14 cellular contexts compared by ENCODE assay signal in genomic region chr12:110647669-110648068, GRCh38. TPM values are rescaled to one million over a fixed set of nuclear protein-coding genes. Genes with fewer than 3 reads are reported as not detected.
A peak's percentile ranks its signal among the peaks of the same experiment; 100 is the strongest.
DNase-seq lines count a peak whose midpoint lies in the region; ATAC-seq, FAIRE-seq and TF ChIP-seq lines count a peak whose summit lies in the region.
"Had no signal": no experiment of that assay in that cellular context is flagged by ENCODE, and none has a peak within 500 bp of the region (broad histone marks: within the 10 kb centered on the region; RNA-seq: fewer than 3 reads in every experiment).

No MANE protein-coding gene starts in this region.

- H3K18ac ChIP-seq in trophoblast cell (ENCODE audit: low read length), result no peak overlapping the region

- peak overlapping the region; percentile 9; the same call in 1 of the 2 replicates for H3K4me2 ChIP-seq in GM12878 (ENCODE audit: control insufficient read depth, insufficient read depth)
- no peak overlapping the region for H3K4me2 ChIP-seq in trophoblast cell (ENCODE audit: low read length)

- no peak overlapping the region for H2BK120ac ChIP-seq in trophoblast cell (ENCODE audit: insufficient read depth, low read length, poor library complexity)

- POLR2A ChIA-PET in CD8-positive, alpha-beta T cell (lab: Charles Lee), result no interaction called here
- POLR2A ChIA-PET in GM12878 (lab: Charles Lee), result interaction anchor here (2.0 to 2.1 kb wide), 2 partner anchors 20 to 28 kb away, joined by 6 to 7 read pairs; no protein-coding TSS in a partner anchor

- H4K91ac ChIP-seq in trophoblast cell (ENCODE audit: low read depth, low read length), result no peak overlapping the region

- no peaks in the 10 kb centered on the region for H3K79me1 ChIP-seq in trophoblast cell (ENCODE audit: low read length)

- H2BK5ac ChIP-seq in trophoblast cell (ENCODE audit: low read depth, low read length, poor library complexity), result no peak overlapping the region

- SMC1A ChIA-PET in GM12878 (lab: Charles Lee; ENCODE audit: uncharacterized antibody, unreplicated experiment), result interaction anchor here (0.7 to 4.5 kb wide), 6 partner anchors 12 to 50 kb away, joined by 3 to 24 read pairs (median 4); no protein-coding TSS in a partner anchor

- RAD21 ChIA-PET in GM12878 (lab: Charles Lee; ENCODE audit: unreplicated experiment), result interaction anchor here (1.8 kb wide), 1 partner anchor 27 kb away, joined by 5 read pairs; no protein-coding TSS in a partner anchor

- peak overlapping the region; percentile 45 for H3K4me3 Mint-ChIP-seq in CD8-positive, alpha-beta T cell

- no peak overlapping the region for H4K8ac ChIP-seq in trophoblast cell (ENCODE audit: low read depth, low read length)

- no peak overlapping the region for H3K27ac ChIP-seq in CD8-positive, alpha-beta T cell (ENCODE audit: low read depth, low read length)
- H3K27ac ChIP-seq in GM12878 (ENCODE audit: control insufficient read depth, insufficient read depth) (peak overlapping the region; percentile 20; the same call in 1 of the 2 replicates), trophoblast cell (ENCODE audit: low read depth, low read length) (no peak overlapping the region)
- H3K27ac ChIP-seq: right lobe of liver had no signal

- no peaks in the 10 kb centered on the region for H3K9me3 Mint-ChIP-seq in CD8-positive, alpha-beta T cell

- H3K36me3 ChIP-seq in CD8-positive, alpha-beta T cell (ENCODE audit: insufficient read depth, low read length), result no peaks in the 10 kb centered on the region
- H3K36me3 ChIP-seq in GM12878 (ENCODE audit: control insufficient read depth in 2 of 2, insufficient read depth in 2 of 2, low read length in 1 of 2) (peaks cover 19 to 23% of the 10 kb centered on the region in 2 experiments), trophoblast cell (ENCODE audit: control insufficient read depth in 1 of 2, insufficient read depth in 2 of 2, low read length in 2 of 2) (no peaks in the 10 kb centered on the region)
- H3K36me3 ChIP-seq: right lobe of liver had no signal

- H3K9ac ChIP-seq in GM12878 (ENCODE audit: control insufficient read depth, insufficient read depth, low read length), result no peak overlapping the region
- H3K9ac ChIP-seq in trophoblast cell (ENCODE audit: low read length), result no peak overlapping the region

- H3K23ac ChIP-seq in trophoblast cell (ENCODE audit: low read length), result no peak overlapping the region

- FAIRE-seq in GM12878 (lab: Jason Lieb, UNC), result peak; percentile 23
- FAIRE-seq: D721Med had no signal

- H4K20me1 ChIP-seq in GM12878 (ENCODE audit: control insufficient read depth, insufficient read depth), result no peaks in the 10 kb centered on the region

- no peak for TF ChIP-seq POLR2A in GM12878 (IDR thresholded peaks at IDR 0.05; ENCODE audit: low read depth, low read length)

- H3K4me3 ChIP-seq in CD8-positive, alpha-beta T cell (ENCODE audit: low read depth, low read length), result no peak overlapping the region
- H3K4me3 ChIP-seq in GM12878 (no peak overlapping the region), trophoblast cell (ENCODE audit: low read depth, low read length) (no peak overlapping the region)
- H3K4me3 ChIP-seq: heart right ventricle, right lobe of liver had no signal

- intact Hi-C loops in CD8-positive, alpha-beta T cell (cut with DNase I, micrococcal nuclease), result no loop called here
- intact Hi-C loops in GM12878 (cut with micrococcal nuclease; ENCODE audit: unreplicated experiment), result no loop called here

- H3K27ac Mint-ChIP-seq in CD8-positive, alpha-beta T cell, result peak overlapping the region; percentile 91

- TF ChIP-seq EP300 in GM12878 (IDR thresholded peaks at IDR 0.05; ENCODE audit: borderline replicate concordance in 1 of 2, control insufficient read depth in 1 of 2, low read depth in 2 of 2, low read length in 2 of 2), result peak in 1 of 2 experiments; percentile 35; a peak in 1 of 4 replicates

- H3K14ac ChIP-seq in trophoblast cell (ENCODE audit: low read length), result no peak overlapping the region

- H2BK12ac ChIP-seq in trophoblast cell (ENCODE audit: low read length), result no peak overlapping the region

- no peaks in the 10 kb centered on the region for H3K9me3 ChIP-seq in CD8-positive, alpha-beta T cell (ENCODE audit: low read length)
- H3K9me3 ChIP-seq in GM12878 (replicated peaks; ENCODE audit: control insufficient read depth, insufficient read depth, low read length), result no peaks in the 10 kb centered on the region
- H3K9me3 ChIP-seq in trophoblast cell (ENCODE audit: insufficient read depth, low read depth, low read length), result peaks cover 1% of the 10 kb centered on the region
- H3K9me3 ChIP-seq: heart right ventricle, right lobe of liver had no signal

- no peak for TF ChIP-seq RAD21 in GM12878 (IDR thresholded peaks at IDR 0.05; ENCODE audit: insufficient read depth, low read depth, low read length)

- H3K27me3 Mint-ChIP-seq in CD8-positive, alpha-beta T cell (ENCODE audit: low read depth), result no peaks in the 10 kb centered on the region

- no peak for TF ChIP-seq CTCF in CD8-positive, alpha-beta T cell (IDR thresholded peaks at IDR 0.05)
- TF ChIP-seq CTCF in GM12878 (IDR thresholded peaks at IDR 0.05 in 2 of 3, conservative IDR thresholded peaks at IDR 0.05 in 1 of 3; ENCODE audit: control insufficient read depth in 2 of 3, extremely low read depth in 1 of 3, insufficient read depth in 1 of 3, low read depth in 3 of 3, low read length in 3 of 3), result no peak

- DNase-seq in CD8-positive, alpha-beta T cell, result peak in 2 of 7 experiments; percentile 16 to 34
- DNase-seq in GM12878 (ENCODE audit: low read depth, low spot score) (no peak), NCI-H345 treated with DMSO at 0.1 percent for 48 hours (lab: John Stamatoyannopoulos, UW; ENCODE audit: unreplicated experiment) (no peak), NCI-H1436 treated with DMSO at 0.1 percent for 48 hours (lab: John Stamatoyannopoulos, UW) (no peak), HUDEP-2 (lab: John Stamatoyannopoulos, UW; ENCODE audit: unreplicated experiment in 76 of 76) (no peak), trophoblast cell (no peak)
- DNase-seq: heart right ventricle; mesendoderm; NK-92 treated with Interleukin-12 subunit alpha and Interleukin-12 subunit beta, amount 100 ng/mL, for 24 hours; right lobe of liver; T1000 had no signal

- H3K79me2 ChIP-seq in GM12878 (ENCODE audit: control insufficient read depth, insufficient read depth, low read length) (no peaks in the 10 kb centered on the region), trophoblast cell (ENCODE audit: control insufficient read depth, insufficient read depth, low read length, poor library complexity) (no peaks in the 10 kb centered on the region)

- CTCF ChIA-PET in CD8-positive, alpha-beta T cell (lab: Charles Lee), result no interaction called here
- CTCF ChIA-PET in GM12878 (lab: Yijun Ruan, JAX), result interaction anchor here (1.4 to 3.0 kb wide), 3 partner anchors 21 to 30 kb away, joined by 3 to 12 read pairs (median 6); no protein-coding TSS in a partner anchor

- 5% methylated on average over 7 of the region's 7 CpGs for WGBS in GM12878 (ENCODE audit: insufficient coverage, insufficient replicate concordance, low lambda C conversion rate, missing lambda C conversion rate)
- WGBS in trophoblast cell (ENCODE audit: extremely low coverage, insufficient coverage, insufficient read length), result no CpG with 5 or more reads among the region's 7 CpGs

- peak; percentile 78 for ATAC-seq in CD8-positive, alpha-beta T cell
- peak; percentile 66 for ATAC-seq in GM19324 (IDR thresholded peaks at IDR 0.05; ENCODE audit: low FRiP score, unreplicated experiment)
- ATAC-seq in HG03432 (IDR thresholded peaks at IDR 0.05; ENCODE audit: unreplicated experiment), result peak; percentile 64
- peak; percentile 88 for ATAC-seq in GM12878
- ATAC-seq: right lobe of liver had no signal

- H3K36me3 Mint-ChIP-seq in CD8-positive, alpha-beta T cell, result peaks cover 40% of the 10 kb centered on the region

- no peaks in the 10 kb centered on the region for H3K27me3 ChIP-seq in CD8-positive, alpha-beta T cell (ENCODE audit: insufficient read depth, low read length)
- no peaks in the 10 kb centered on the region for H3K27me3 ChIP-seq in GM12878 (replicated peaks in 1 of 2; ENCODE audit: control insufficient read depth in 2 of 2, insufficient read depth in 2 of 2, low read length in 1 of 2)
- no peaks in the 10 kb centered on the region for H3K27me3 ChIP-seq in trophoblast cell (ENCODE audit: insufficient read depth, low read length)
- H3K27me3 ChIP-seq: heart right ventricle, right lobe of liver had no signal

- H3K4me1 ChIP-seq in CD8-positive, alpha-beta T cell (ENCODE audit: insufficient read depth, low read length), result peaks cover 25% of the 10 kb centered on the region
- H3K4me1 ChIP-seq in GM12878 (ENCODE audit: control insufficient read depth, insufficient read depth, low read length) (peaks cover 17% of the 10 kb centered on the region), trophoblast cell (ENCODE audit: control insufficient read depth in 1 of 2, insufficient read depth in 2 of 2, low read length in 2 of 2) (no peaks in the 10 kb centered on the region)
- H3K4me1 ChIP-seq: right lobe of liver had no signal

- in situ Hi-C loops in GM12878 (cut with MboI), result no loop called here

- no peak overlapping the region for H2AFZ ChIP-seq in GM12878 (ENCODE audit: control insufficient read depth, low read depth, low read length)
- no peak overlapping the region for H2AFZ ChIP-seq in trophoblast cell (ENCODE audit: insufficient read depth, low read length, poor library complexity)

- H3K4me1 Mint-ChIP-seq in CD8-positive, alpha-beta T cell (ENCODE audit: low read depth), result peaks cover 34% of the 10 kb centered on the region

- no TSS peak for BruUV-seq in GM12878 (replicated peaks; lab: Mats Ljungman, UMichigan)

- H3K4ac ChIP-seq in trophoblast cell (ENCODE audit: low read depth, low read length), result no peak overlapping the region

- no peak overlapping the region for H2AK5ac ChIP-seq in trophoblast cell (ENCODE audit: low read length)

- no peak overlapping the region for H4K12ac ChIP-seq in trophoblast cell (ENCODE audit: low read depth, low read length)

RNA-seq across cellular contexts. Expression of gene TCTN1, which starts 33.7 kb away (rescaled TPM):
- 1 to 10 TPM; 4.7 to 4.9 TPM for total RNA-seq in CD8-positive, alpha-beta T cell
- 34.3 and 34.6 TPM in 2 replicates for total RNA-seq in GM12878 (2013; cell fraction: nucleolus; rRNA removed)
- total RNA-seq in GM12878 (2014; rRNA removed) (15.3 and 15.6 TPM in 2 replicates), GM12878 (2014; rRNA removed; fragmentation: Illumina TruSeq; extraction: Trizol) (15.3 and 16.6 TPM in 2 replicates), GM12878 (2021) (11.5 and 13.8 TPM in 2 replicates)
- 27.3 TPM for polyA plus RNA-seq in GM12878 (2011; ENCODE audit: low read depth)
- polyA plus RNA-seq in GM12878 (2011; rRNA removed) (16.7 and 18.6 TPM in 2 replicates), GM12878 (2014; fragmentation: Illumina TruSeq; extraction: Trizol) (12.9 and 21.2 TPM in 2 replicates), GM12878 (2014; fragmentation: Nextera tagmentation; extraction: Ambion mirVana) (10 to 100 TPM in 1 of 2 experiments, 1 to 10 TPM in 1; 8.8 to 10.2 TPM), GM12878 (2014; rRNA removed) (15.4 and 20.3 TPM in 2 replicates), GM12878 (2016; fragmentation: Nextera tagmentation; extraction: Ambion mirVana) (10 to 100 TPM; 16.7 to 23.5 TPM)
- polyA plus RNA-seq in GM12878 (2011; cell fraction: cytosol; rRNA removed), result 5.9 and 7.3 TPM in 2 replicates
- polyA plus RNA-seq in GM12878 (2011; cell fraction: nucleus; rRNA removed), result 19.5 and 23.1 TPM in 2 replicates
- polyA plus RNA-seq in GM12878 (2012), result 12.8 and 15.4 TPM in 2 replicates
- polyA minus RNA-seq in GM12878 (2011; rRNA and poly(A)+ RNA removed), result 7.3 and 14.8 TPM in 2 replicates
- polyA minus RNA-seq in GM12878 (2011; cell fraction: cytosol; rRNA and poly(A)+ RNA removed), result 2.4 and 3.9 TPM in 2 replicates
- polyA minus RNA-seq in GM12878 (2011; cell fraction: nucleus; rRNA and poly(A)+ RNA removed), result 9.6 and 11.4 TPM in 2 replicates
- polyA plus RNA-seq in trophoblast cell (2013), result 17.6 and 19.3 TPM in 2 replicates

RNA-seq across cellular contexts. Expression of gene HVCN1, which starts 41.2 kb away (rescaled TPM):
- total RNA-seq in CD8-positive, alpha-beta T cell, result 1 to 10 TPM; 3.0 to 3.8 TPM
- total RNA-seq in GM12878 (2013; cell fraction: nucleolus; rRNA removed), result 114 and 137 TPM in 2 replicates
- total RNA-seq in GM12878 (2014; rRNA removed), result 112 and 132 TPM in 2 replicates
- total RNA-seq in GM12878 (2014; rRNA removed; fragmentation: Illumina TruSeq; extraction: Trizol), result 93.9 and 94.4 TPM in 2 replicates
- total RNA-seq in GM12878 (2021), result 82.5 and 87.1 TPM in 2 replicates
- polyA plus RNA-seq in GM12878 (2011; ENCODE audit: low read depth), result 67.2 TPM
- 123 and 181 TPM in 2 replicates for polyA plus RNA-seq in GM12878 (2011; rRNA removed)
- polyA plus RNA-seq in GM12878 (2011; cell fraction: cytosol; rRNA removed), result 130 and 168 TPM in 2 replicates
- 91.0 and 91.5 TPM in 2 replicates for polyA plus RNA-seq in GM12878 (2011; cell fraction: nucleus; rRNA removed)
- polyA plus RNA-seq in GM12878 (2012), result 108 and 110 TPM in 2 replicates
- 130 and 134 TPM in 2 replicates for polyA plus RNA-seq in GM12878 (2014; fragmentation: Illumina TruSeq; extraction: Trizol)
- 10 to 100 TPM; 27.8 to 38.9 TPM for polyA plus RNA-seq in GM12878 (2014; fragmentation: Nextera tagmentation; extraction: Ambion mirVana)
- polyA plus RNA-seq in GM12878 (2014; rRNA removed), result 77.4 and 85.4 TPM in 2 replicates
- polyA plus RNA-seq in GM12878 (2016; fragmentation: Nextera tagmentation; extraction: Ambion mirVana), result 100 to 1,000 TPM; 125 to 126 TPM
- polyA minus RNA-seq in GM12878 (2011; rRNA and poly(A)+ RNA removed), result 95.5 and 100 TPM in 2 replicates
- 37.6 and 43.0 TPM in 2 replicates for polyA minus RNA-seq in GM12878 (2011; cell fraction: cytosol; rRNA and poly(A)+ RNA removed)
- polyA minus RNA-seq in GM12878 (2011; cell fraction: nucleus; rRNA and poly(A)+ RNA removed), result 23.3 and 41.7 TPM in 2 replicates
- 0.99 and 1.2 TPM in 2 replicates for polyA plus RNA-seq in trophoblast cell (2013)

Comparison
In these comparisons a context has a peak if more than half of its experiments do, and no peak if none do; other contexts are left out.
1. RNA of gene HVCN1, which starts 41.2 kb away (total RNA-seq): 82.5 to 137 TPM in GM12878; 3.0 to 3.8 TPM in CD8-positive, alpha-beta T cell; every median in the first group is over 10 times any median in the second.
2. Peak in every context shown above with its lines, with median percentiles within 50 percentile points of each other: ATAC-seq.